Comparison of ENCODE assay signal across 7 cellular contexts in the genomic region with DNA sequence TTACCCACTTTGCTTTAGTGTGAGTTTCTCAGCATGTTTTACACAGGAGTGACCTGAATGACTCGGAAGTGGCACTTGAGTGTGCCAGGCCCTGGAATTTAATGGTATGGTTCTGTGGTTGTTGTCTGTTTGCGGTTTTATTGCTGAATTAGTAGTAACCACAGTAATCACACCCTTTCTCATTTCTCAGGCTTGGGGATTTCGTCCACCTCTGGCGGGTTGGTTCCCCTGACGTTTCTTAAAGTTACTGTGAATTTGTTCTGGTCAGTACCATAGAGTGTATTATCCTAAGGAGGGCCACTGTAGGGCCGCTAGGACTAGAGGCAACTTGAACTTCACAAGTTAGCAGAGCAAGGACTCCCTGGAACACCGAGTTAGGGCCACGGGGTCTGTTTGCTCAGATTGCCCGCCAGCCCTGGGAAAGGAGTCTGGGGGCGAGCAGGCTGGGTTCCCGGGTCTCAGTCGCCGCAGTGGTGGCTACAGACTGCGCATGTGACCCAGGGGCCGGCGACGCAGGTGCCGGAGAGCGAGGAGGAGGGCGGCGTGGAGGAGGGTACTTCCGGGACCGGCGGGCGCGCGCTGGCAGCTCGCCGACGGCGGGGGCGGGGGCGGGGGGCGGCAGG. TPM values are rescaled to one million over a fixed set of nuclear protein-coding genes. Genes with fewer than 3 reads are reported as not detected.
A peak's percentile ranks its signal among the peaks of the same experiment; 100 is the strongest.
DNase-seq lines count a peak whose midpoint lies in the region; ATAC-seq and TF ChIP-seq lines count a peak whose summit lies in the region.

No MANE protein-coding gene starts in this region.

- peak; percentile 35 for TF ChIP-seq POLR2A in GM10847 (IDR thresholded peaks at IDR 0.05; ENCODE audit: extremely low read depth, insufficient read length)

- no peaks in the 10 kb centered on the region for H3K27me3 ChIP-seq in WERI-Rb-1 (ENCODE audit: insufficient read depth, low read depth, severe bottlenecking)

- H3K4me3 ChIP-seq in WERI-Rb-1 (ENCODE audit: low read depth, low read length): peak overlapping the region; percentile 75

- no peak for DNase-seq in WERI-Rb-1
- no peak for DNase-seq in left cardiac atrium
- DNase-seq in sciatic nerve (ENCODE audit: low spot score): no peak
- DNase-seq in NCI-H226: no peak

- intact Hi-C loops in left cardiac atrium (cut with DNase I): no loop called here
- intact Hi-C loops in sciatic nerve (cut with DNase I): no loop called here

- peak; percentile 81 for ATAC-seq in GM19455 (IDR thresholded peaks at IDR 0.05; ENCODE audit: unreplicated experiment)
- peak; percentile 66 for ATAC-seq in HG03520 (IDR thresholded peaks at IDR 0.05; ENCODE audit: unreplicated experiment)
- peak; percentile 32 to 36 for ATAC-seq in left cardiac atrium
- peak; percentile 54 for ATAC-seq in sciatic nerve

- no peaks in the 10 kb centered on the region for H3K9me3 ChIP-seq in WERI-Rb-1 (ENCODE audit: severe bottlenecking)

- H3K27ac ChIP-seq in WERI-Rb-1: peak overlapping the region; percentile 80

- H3K36me3 ChIP-seq in WERI-Rb-1: no peaks in the 10 kb centered on the region; the same call in 1 of the 2 replicates

- TF ChIP-seq CTCF in WERI-Rb-1 (IDR thresholded peaks at IDR 0.05; ENCODE audit: low read depth, low read length): no peak

RNA-seq across cellular contexts. Expression of gene KLHL32, which starts 0.5 kb away (rescaled TPM):
- total RNA-seq in left cardiac atrium (1 to 10 TPM; 1.6 to 3.3 TPM), sciatic nerve (4.2 TPM)

RNA-seq across cellular contexts. Expression of gene NDUFAF4, which starts 26.3 kb away (rescaled TPM):
- 100 to 1,000 TPM in 1 of 2 donors, 10 to 100 TPM in 1; 75.2 to 101 TPM for total RNA-seq in left cardiac atrium
- total RNA-seq in sciatic nerve: 23.3 TPM
